ENCODE assay signal across 9 cellular contexts in the genomic region with DNA sequence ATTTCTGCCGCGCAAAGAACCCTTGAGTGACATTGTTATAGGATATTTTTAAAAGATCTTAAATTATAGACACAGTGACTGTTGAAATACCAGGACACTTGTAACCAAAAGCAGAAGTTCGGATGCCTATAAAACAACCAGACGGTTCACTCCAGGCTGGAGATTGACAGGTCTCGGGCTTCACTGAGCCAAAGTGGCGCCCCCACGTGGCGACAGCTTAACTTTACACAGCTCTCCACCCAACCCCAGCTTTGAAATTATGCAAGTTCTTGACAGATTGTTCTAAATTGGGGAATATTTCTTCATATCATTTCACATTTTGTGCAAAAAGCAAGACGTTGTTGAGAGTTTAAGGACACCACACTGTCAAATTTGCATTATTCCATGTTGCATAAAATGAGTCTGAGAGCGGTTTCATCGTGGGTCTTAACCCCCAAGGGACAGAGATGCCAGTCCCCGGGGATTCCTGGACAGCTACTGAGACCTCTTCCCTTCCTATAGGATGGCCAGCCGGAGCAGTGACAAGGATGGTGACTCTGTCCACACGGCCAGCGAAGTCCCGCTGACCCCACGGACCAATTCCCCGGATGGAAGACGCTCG. TPM values are rescaled to one million over a fixed set of nuclear protein-coding genes. Genes with fewer than 3 reads are reported as not detected.
DNase-seq lines count a peak whose midpoint lies in the region; ATAC-seq and TF ChIP-seq lines count a peak whose summit lies in the region.
"Had no signal": no experiment of that assay in that cellular context is flagged by ENCODE, and none has a peak within 500 bp of the region (broad histone marks: within the 10 kb centered on the region; RNA-seq: fewer than 3 reads in every experiment).

No MANE protein-coding gene starts in this region.

- H3K27ac ChIP-seq in foreskin keratinocyte (no peak overlapping the region), trophoblast cell (ENCODE audit: low read depth, low read length) (no peak overlapping the region)

- TF ChIP-seq CTCF in foreskin keratinocyte (conservative IDR thresholded peaks at IDR 0.05), result peak; percentile 78

- H3K79me1 ChIP-seq in trophoblast cell (ENCODE audit: low read length), result peaks cover 6% of the 10 kb centered on the region

- H3K23ac ChIP-seq in trophoblast cell (ENCODE audit: low read length), result no peak overlapping the region

- H3K4me1 ChIP-seq in foreskin keratinocyte (no peaks in the 10 kb centered on the region), trophoblast cell (ENCODE audit: control insufficient read depth in 1 of 2, insufficient read depth in 2 of 2, low read length in 2 of 2) (no peaks in the 10 kb centered on the region)

- H3K27me3 ChIP-seq in MG63 (peaks cover 7% of the 10 kb centered on the region), foreskin keratinocyte (no peaks in the 10 kb centered on the region), trophoblast cell (ENCODE audit: insufficient read depth, low read length) (no peaks in the 10 kb centered on the region)

- H4K91ac ChIP-seq in trophoblast cell (ENCODE audit: low read depth, low read length), result no peak overlapping the region

- H2BK120ac ChIP-seq in trophoblast cell (ENCODE audit: insufficient read depth, low read length, poor library complexity), result no peak overlapping the region

- H3K79me2 ChIP-seq in trophoblast cell (ENCODE audit: control insufficient read depth, insufficient read depth, low read length, poor library complexity), result no peaks in the 10 kb centered on the region

- H2BK12ac ChIP-seq in trophoblast cell (ENCODE audit: low read length), result no peak overlapping the region

- H3K9me3 ChIP-seq in MG63, result no peaks in the 10 kb centered on the region
- H3K9me3 ChIP-seq in trophoblast cell (ENCODE audit: insufficient read depth, low read depth, low read length), result peaks cover 3% of the 10 kb centered on the region

- no peak overlapping the region for H3K9ac ChIP-seq in trophoblast cell (ENCODE audit: low read length)

- no peak overlapping the region for H3K18ac ChIP-seq in trophoblast cell (ENCODE audit: low read length)

- DNase-seq in NCI-H1694 (lab: John Stamatoyannopoulos, UW) (peak; percentile 24), NCI-H1694 treated with DMSO at 0.1 percent for 48 hours (lab: John Stamatoyannopoulos, UW) (no peak), MG63 (peak; percentile 51), foreskin keratinocyte (peak in 1 of 2 donors; percentile 4), trophoblast cell (peak; percentile 46 to 63), NCI-H526 treated with DMSO at 0.1 percent for 48 hours (lab: John Stamatoyannopoulos, UW) (no peak)
- peak; percentile 54 to 63 for DNase-seq in activated CD4-positive, alpha-beta T cell treated with anti-CD3 and anti-CD28 coated beads, Interleukin-2, amount 50 U/mL, for 48 hours

- peak; percentile 76 for ATAC-seq in foreskin keratinocyte
- ATAC-seq in GM21447 (IDR thresholded peaks at IDR 0.05; ENCODE audit: unreplicated experiment), result no peak

- no peak overlapping the region for H2AK5ac ChIP-seq in trophoblast cell (ENCODE audit: low read length)

- H4K12ac ChIP-seq in trophoblast cell (ENCODE audit: low read depth, low read length), result no peak overlapping the region

- H3K4ac ChIP-seq in trophoblast cell (ENCODE audit: low read depth, low read length), result no peak overlapping the region

- no peak overlapping the region for H2BK5ac ChIP-seq in trophoblast cell (ENCODE audit: low read depth, low read length, poor library complexity)

- WGBS in trophoblast cell (ENCODE audit: extremely low coverage, insufficient coverage, insufficient read length), result no CpG with 5 or more reads among the region's 20 CpGs

- no peak overlapping the region for H3K14ac ChIP-seq in trophoblast cell (ENCODE audit: low read length)

- no peaks in the 10 kb centered on the region for H3K36me3 ChIP-seq in MG63
- no peaks in the 10 kb centered on the region for H3K36me3 ChIP-seq in trophoblast cell (ENCODE audit: control insufficient read depth in 1 of 2, insufficient read depth in 2 of 2, low read length in 2 of 2)

- no peak overlapping the region for H3K4me2 ChIP-seq in trophoblast cell (ENCODE audit: low read length)

- H4K8ac ChIP-seq in trophoblast cell (ENCODE audit: low read depth, low read length), result no peak overlapping the region

- no peak overlapping the region for H2AFZ ChIP-seq in trophoblast cell (ENCODE audit: insufficient read depth, low read length, poor library complexity)

- H3K4me3 ChIP-seq in MG63 (no peak overlapping the region), trophoblast cell (ENCODE audit: low read depth, low read length) (no peak overlapping the region)

RNA-seq across cellular contexts. Expression of a gene that starts 11.9 kb away (rescaled TPM):
- not detected in 2 replicates for total RNA-seq in MG63 (2014; rRNA removed; shearing (Covaris generic); ENCODE audit: low replicate concordance)
- 0.14 and 0.20 TPM in 2 replicates for total RNA-seq in foreskin keratinocyte
- polyA plus RNA-seq in foreskin keratinocyte, result 0.08 and 0.22 TPM in 2 replicates
- polyA plus RNA-seq in trophoblast cell (2013), result 3.4 and 3.9 TPM in 2 replicates
- total RNA-seq: CD4-positive, CD25-positive, alpha-beta regulatory T cell had no signal

Comparison
In these comparisons a context has a peak if more than half of its experiments do, and no peak if none do; other contexts are left out.
1. DNase-seq: peak in NCI-H1694 (single experiment), MG63 (single experiment), activated CD4-positive, alpha-beta T cell treated with anti-CD3 and anti-CD28 coated beads, Interleukin-2, amount 50 U/mL, for 48 hours (2 of 2) and trophoblast cell (2 of 2); none in NCI-H1694 treated with DMSO at 0.1 percent for 48 hours (single experiment) and NCI-H526 treated with DMSO at 0.1 percent for 48 hours (single experiment).